In genomic region chr9:113614843-113615648, GRCh38 we compare ENCODE assay signal across 9 cellular contexts.
DNase-seq lines count a peak whose midpoint lies in the region; ATAC-seq, FAIRE-seq and TF ChIP-seq lines count a peak whose summit lies in the region.
"Had no signal": no experiment of that assay in that cellular context is flagged by ENCODE, and none has a peak within 500 bp of the region (broad histone marks: within the 10 kb centered on the region; RNA-seq: fewer than 3 reads in every experiment).

No MANE protein-coding gene starts in this region.

- no peak overlapping the region for H3K27ac ChIP-seq in WERI-Rb-1
- no peak overlapping the region for H3K27ac ChIP-seq in RWPE1

- no peaks in the 10 kb centered on the region for H3K27me3 Mint-ChIP-seq in osteocyte (ENCODE audit: unreplicated experiment)

- TF ChIP-seq CTCF in osteocyte (IDR thresholded peaks at IDR 0.05): no peak
- TF ChIP-seq CTCF in WERI-Rb-1 (IDR thresholded peaks at IDR 0.05; ENCODE audit: low read depth, low read length): no peak
- no peak for TF ChIP-seq CTCF in RWPE1 (conservative IDR thresholded peaks at IDR 0.05; ENCODE audit: low read depth)

- peak; percentile 83 for FAIRE-seq in endometrium (lab: Jason Lieb, UNC)

- POLR2A ChIA-PET in RWPE1 (lab: Yijun Ruan, JAX; ENCODE audit: low non-redundant PET): no interaction called here

- no peaks in the 10 kb centered on the region for H3K9me3 ChIP-seq in WERI-Rb-1 (ENCODE audit: severe bottlenecking)

- H3K4me3 Mint-ChIP-seq in osteocyte (ENCODE audit: unreplicated experiment): peak overlapping the region; percentile 45
- H3K4me3 Mint-ChIP-seq: dendritic cell treated with granulocyte-macrophage colony-stimulating factor and Interleukin-4, amounts not matched to agents 40 ng/mL and 50 ng/mL, for 4 days had no signal

- H3K36me3 ChIP-seq in WERI-Rb-1: no peaks in the 10 kb centered on the region

- peaks cover 65% of the 10 kb centered on the region for H3K4me1 Mint-ChIP-seq in osteocyte (ENCODE audit: unreplicated experiment)

- no peak overlapping the region for H3K4me3 ChIP-seq in WERI-Rb-1 (ENCODE audit: low read depth, low read length)

- H3K9me3 Mint-ChIP-seq in osteocyte (ENCODE audit: unreplicated experiment): no peaks in the 10 kb centered on the region
- H3K9me3 Mint-ChIP-seq: dendritic cell treated with granulocyte-macrophage colony-stimulating factor and Interleukin-4, amounts not matched to agents 40 ng/mL and 50 ng/mL, for 4 days had no signal

- no peaks in the 10 kb centered on the region for H3K27me3 ChIP-seq in WERI-Rb-1 (ENCODE audit: insufficient read depth, low read depth, severe bottlenecking)

- peak; percentile 65 for ATAC-seq in GM18502 (IDR thresholded peaks at IDR 0.05; ENCODE audit: poor library complexity, unreplicated experiment)
- ATAC-seq in HG03139 (IDR thresholded peaks at IDR 0.05; ENCODE audit: unreplicated experiment): peak; percentile 45
- no peak for ATAC-seq in GM19328 (IDR thresholded peaks at IDR 0.05; ENCODE audit: unreplicated experiment)

- H3K36me3 Mint-ChIP-seq in osteocyte (ENCODE audit: unreplicated experiment): no peaks in the 10 kb centered on the region

- CTCF ChIA-PET in RWPE1 (lab: Yijun Ruan, JAX): interaction anchor here (0.6 to 0.8 kb wide), 3 partner anchors 8 to 721 kb away, joined by 3 read pairs; no protein-coding TSS in a partner anchor

- DNase-seq in osteocyte (ENCODE audit: extremely low spot score, unreplicated experiment) (no peak), OCI-M1 (lab: John Stamatoyannopoulos, UW) (no peak), WERI-Rb-1 (no peak), RWPE1 (ENCODE audit: low spot score) (no peak)

- peak overlapping the region; percentile 97 for H3K27ac Mint-ChIP-seq in osteocyte (ENCODE audit: unreplicated experiment)
- H3K27ac Mint-ChIP-seq: dendritic cell treated with granulocyte-macrophage colony-stimulating factor and Interleukin-4, amounts not matched to agents 40 ng/mL and 50 ng/mL, for 4 days had no signal
